Comparison of ENCODE assay signal across 15 cellular contexts in genomic region chr7:30428586-30429530, GRCh38. TPM values are rescaled to one million over a fixed set of nuclear protein-coding genes. Genes with fewer than 3 reads are reported as not detected.
DNase-seq lines count a peak whose midpoint lies in the region; ATAC-seq, FAIRE-seq and TF ChIP-seq lines count a peak whose summit lies in the region.
"Had no signal": no experiment of that assay in that cellular context is flagged by ENCODE, and none has a peak within 500 bp of the region (broad histone marks: within the 10 kb centered on the region; RNA-seq: fewer than 3 reads in every experiment).

No MANE protein-coding gene starts in this region.

- H3K27ac ChIP-seq in hepatocyte (peak overlapping the region; percentile 64), small intestine (ENCODE audit: low read depth in 1 of 2, low read length in 1 of 2) (no peak overlapping the region)
- H3K27ac ChIP-seq: gastrocnemius medialis had no signal

- no peak overlapping the region for H3K4me3 Mint-ChIP-seq in activated T-cell treated with anti-CD3 and anti-CD28 coated beads, Interleukin-2, amount 50 U/mL, for 24 hours
- H3K4me3 Mint-ChIP-seq: activated CD8-positive, alpha-beta T cell treated with anti-CD3 and anti-CD28 coated beads, Interleukin-2, amount 10 ng/mL, durations not matched to agents 7 days and 5 days; T-helper 2 cell treated with Interferon-gamma antibody and Interleukin-4, amounts not matched to agents 5 μg/mL and 100 μg/mL, for 36 hours had no signal

- H3K36me3 ChIP-seq in hepatocyte (replicated peaks; ENCODE audit: insufficient read depth, low read depth) = no peaks in the 10 kb centered on the region
- H3K36me3 ChIP-seq in small intestine (ENCODE audit: control insufficient read depth in 2 of 2, insufficient read depth in 2 of 2, low read length in 2 of 2) = peaks cover 0 to 7% of the 10 kb centered on the region in 2 donors

- H3K4me2 ChIP-seq in hepatocyte = no peak overlapping the region

- no peaks in the 10 kb centered on the region for H3K27me3 ChIP-seq in hepatocyte
- H3K27me3 ChIP-seq in small intestine (ENCODE audit: control insufficient read depth in 2 of 2, insufficient read depth in 2 of 2, low read length in 2 of 2) = no peaks in the 10 kb centered on the region
- H3K27me3 ChIP-seq: body of pancreas, gastrocnemius medialis, MG63 had no signal

- H3K9me3 ChIP-seq in hepatocyte (ENCODE audit: low read depth) = no peaks in the 10 kb centered on the region
- H3K9me3 ChIP-seq in small intestine (ENCODE audit: control insufficient read depth, low read depth) = no peaks in the 10 kb centered on the region
- H3K9me3 ChIP-seq: body of pancreas, gastrocnemius medialis, MG63 had no signal

- no peak overlapping the region for H3K27ac Mint-ChIP-seq in activated T-cell treated with anti-CD3 and anti-CD28 coated beads, Interleukin-2, amount 50 U/mL, for 24 hours
- H3K27ac Mint-ChIP-seq: activated CD8-positive, alpha-beta T cell treated with anti-CD3 and anti-CD28 coated beads, Interleukin-2, amount 10 ng/mL, durations not matched to agents 7 days and 5 days; T-helper 2 cell treated with Interferon-gamma antibody and Interleukin-4, amounts not matched to agents 5 μg/mL and 100 μg/mL, for 36 hours had no signal

- H3K27me3 Mint-ChIP-seq in activated T-cell treated with anti-CD3 and anti-CD28 coated beads, Interleukin-2, amount 50 U/mL, for 24 hours = no peaks in the 10 kb centered on the region

- H3K4me1 ChIP-seq in hepatocyte (ENCODE audit: insufficient read depth) (no peaks in the 10 kb centered on the region), small intestine (ENCODE audit: control insufficient read depth in 2 of 2, insufficient read depth in 1 of 2, low read depth in 1 of 2, low read length in 1 of 2) (peaks cover 0 to 9% of the 10 kb centered on the region in 2 donors)

- H3K36me3 Mint-ChIP-seq in activated T-cell treated with anti-CD3 and anti-CD28 coated beads, Interleukin-2, amount 50 U/mL, for 24 hours (ENCODE audit: low read depth) = peaks cover 78% of the 10 kb centered on the region

- FAIRE-seq in small intestine (lab: Jason Lieb, UNC) = no peak
- FAIRE-seq: RCC 7860 had no signal

- no peak overlapping the region for H2AFZ ChIP-seq in hepatocyte

- H3K9me2 ChIP-seq in hepatocyte (replicated peaks; ENCODE audit: insufficient read depth) = no peaks in the 10 kb centered on the region

- 86% methylated on average over 9 of the region's 9 CpGs for WGBS in hepatocyte (ENCODE audit: low lambda C conversion rate, missing lambda C conversion rate)
- WGBS in small intestine, 3 donors = 79 to 84% (median 83%) methylated on average over 9 of the region's 9 CpGs

- H3K4me1 Mint-ChIP-seq in activated T-cell treated with anti-CD3 and anti-CD28 coated beads, Interleukin-2, amount 50 U/mL, for 24 hours (ENCODE audit: low read depth) = no peaks in the 10 kb centered on the region

- H3K4me3 ChIP-seq in hepatocyte (no peak overlapping the region), small intestine (ENCODE audit: low read depth in 1 of 2, low read length in 2 of 2) (no peak overlapping the region)
- H3K4me3 ChIP-seq: body of pancreas, gastrocnemius medialis, MG63 had no signal

- no peak for TF ChIP-seq CTCF in hepatocyte (IDR thresholded peaks at IDR 0.05; ENCODE audit: poor library complexity)

- no peaks in the 10 kb centered on the region for H4K20me1 ChIP-seq in hepatocyte (ENCODE audit: insufficient read depth, poor library complexity, severe bottlenecking)

- H3K9me3 Mint-ChIP-seq in activated T-cell treated with anti-CD3 and anti-CD28 coated beads, Interleukin-2, amount 50 U/mL, for 24 hours = no peaks in the 10 kb centered on the region
- H3K9me3 Mint-ChIP-seq: T-helper 2 cell treated with Interferon-gamma antibody and Interleukin-4, amounts not matched to agents 5 μg/mL and 100 μg/mL, for 36 hours had no signal

- peak; percentile 62 for DNase-seq in GF-D8 (lab: John Stamatoyannopoulos, UW)
- DNase-seq in NCI-H69 (lab: John Stamatoyannopoulos, UW) = peak; percentile 70
- DNase-seq in hepatocyte (ENCODE audit: low spot score) = no peak
- DNase-seq in small intestine = peak; percentile 31
- no peak for DNase-seq in activated T-cell treated with anti-CD3 and anti-CD28 coated beads, Interleukin-2, amount 50 U/mL, for 24 hours
- no peak for DNase-seq in NCI-H2171 (lab: John Stamatoyannopoulos, UW)
- DNase-seq: activated CD8-positive, alpha-beta T cell treated with anti-CD3 and anti-CD28 coated beads, Interleukin-2, amount 10 ng/mL, durations not matched to agents 7 days and 5 days; Calu3; gastrocnemius medialis; MG63 had no signal

- no peak for ATAC-seq in GM19035 (IDR thresholded peaks at IDR 0.05; ENCODE audit: unreplicated experiment)
- ATAC-seq: activated CD8-positive, alpha-beta T cell treated with anti-CD3 and anti-CD28 coated beads, Interleukin-2, amount 10 ng/mL, durations not matched to agents 7 days and 5 days; body of pancreas; gastrocnemius medialis; HCT116 had no signal

- no peaks in the 10 kb centered on the region for H3K79me2 ChIP-seq in hepatocyte

RNA-seq across cellular contexts. Expression of gene NOD1, which starts 49.7 kb away (rescaled TPM):
- total RNA-seq in hepatocyte = 6.1 and 6.9 TPM in 2 replicates
- polyA plus RNA-seq in hepatocyte (3.0 and 7.5 TPM in 2 replicates), small intestine (1 to 10 TPM; 3.4 to 8.9 (median 3.8) TPM)

Comparison
In these comparisons a context has a peak if more than half of its experiments do, and no peak if none do; other contexts are left out.
1. DNase-seq: peak in GF-D8 (single experiment), NCI-H69 (single experiment) and small intestine (single experiment); none in hepatocyte (single experiment), activated T-cell treated with anti-CD3 and anti-CD28 coated beads, Interleukin-2, amount 50 U/mL, for 24 hours (single experiment) and NCI-H2171 (single experiment).